Comparison of ENCODE assay signal across 16 cellular contexts in genomic region chr7:150784954-150785353, GRCh38. TPM values are rescaled to one million over a fixed set of nuclear protein-coding genes. Genes with fewer than 3 reads are reported as not detected.
DNase-seq lines count a peak whose midpoint lies in the region; FAIRE-seq and TF ChIP-seq lines count a peak whose summit lies in the region.
"Had no signal": no experiment of that assay in that cellular context is flagged by ENCODE, and none has a peak within 500 bp of the region (broad histone marks: within the 10 kb centered on the region; RNA-seq: fewer than 3 reads in every experiment).

No MANE protein-coding gene starts in this region.

- CTCF ChIA-PET in activated naive CD4-positive, alpha-beta T cell treated with anti-CD3 and anti-CD28 coated beads for 36 hours (lab: Charles Lee): no interaction called here
- CTCF ChIA-PET in GM10248 (lab: Yijun Ruan, JAX): no interaction called here

- no peaks in the 10 kb centered on the region for H3K36me3 Mint-ChIP-seq in activated naive CD4-positive, alpha-beta T cell treated with anti-CD3 and anti-CD28 coated beads for 36 hours (ENCODE audit: low read depth)

- no peak overlapping the region for H3K4me3 Mint-ChIP-seq in activated naive CD4-positive, alpha-beta T cell treated with anti-CD3 and anti-CD28 coated beads for 36 hours

- POLR2A ChIA-PET in GM10248 (lab: Yijun Ruan, JAX): no interaction called here

- H3K27ac ChIP-seq in adipose tissue (ENCODE audit: low read depth, low read length): peak overlapping the region; percentile 46
- peak overlapping the region; percentile 71 to 90 for H3K27ac ChIP-seq in kidney (ENCODE audit: low read depth in 2 of 2, low read length in 2 of 2)

- 45 to 81% (median 50%) methylated on average over 4 of the region's 4 CpGs for WGBS in adipose tissue, 3 donors

- H3K27ac Mint-ChIP-seq in activated naive CD4-positive, alpha-beta T cell treated with anti-CD3 and anti-CD28 coated beads for 36 hours: no peak overlapping the region

- no peak overlapping the region for H3K4me3 ChIP-seq in kidney (ENCODE audit: low read length in 2 of 2)
- H3K4me3 ChIP-seq: body of pancreas had no signal

- no peak for TF ChIP-seq CTCF in kidney (IDR thresholded peaks at IDR 0.05; ENCODE audit: borderline replicate concordance, extremely low read depth, insufficient read depth)
- TF ChIP-seq CTCF in GM10248 (IDR thresholded peaks at IDR 0.05; ENCODE audit: control extremely low read depth, extremely low read depth, low read depth, missing control alignments): no peak

- H3K4me1 ChIP-seq in kidney (ENCODE audit: control insufficient read depth in 1 of 2, insufficient read depth in 1 of 2, low read depth in 1 of 2, low read length in 2 of 2): peaks cover 11 to 19% of the 10 kb centered on the region in 2 donors

- intact Hi-C loops in kidney (cut with DNase I): no loop called here
- intact Hi-C loops in activated naive CD4-positive, alpha-beta T cell treated with anti-CD3 and anti-CD28 coated beads for 36 hours (cut with micrococcal nuclease): no loop called here

- peaks cover 9% of the 10 kb centered on the region for H3K4me1 Mint-ChIP-seq in activated naive CD4-positive, alpha-beta T cell treated with anti-CD3 and anti-CD28 coated beads for 36 hours (ENCODE audit: low read depth)

- H3K36me3 ChIP-seq in kidney (ENCODE audit: control insufficient read depth in 1 of 2, insufficient read depth in 2 of 2, low read length in 2 of 2): no peaks in the 10 kb centered on the region

- no peak for FAIRE-seq in kidney (lab: Jason Lieb, UNC)
- FAIRE-seq: keratinocyte had no signal

- H3K27me3 Mint-ChIP-seq in activated naive CD4-positive, alpha-beta T cell treated with anti-CD3 and anti-CD28 coated beads for 36 hours (ENCODE audit: low read depth): peaks cover 3% of the 10 kb centered on the region

- no peaks in the 10 kb centered on the region for H3K9me3 Mint-ChIP-seq in activated naive CD4-positive, alpha-beta T cell treated with anti-CD3 and anti-CD28 coated beads for 36 hours

- no peaks in the 10 kb centered on the region for H3K9me3 ChIP-seq in kidney (ENCODE audit: control insufficient read depth in 1 of 2, low read length in 2 of 2)
- H3K9me3 ChIP-seq: body of pancreas had no signal

- DNase-seq in Ammon's horn (ENCODE audit: low spot score) (peak; percentile 8), kidney (no peak), renal cortical epithelial cell (ENCODE audit: low read depth) (peak; percentile 61), NCI-H774 (lab: John Stamatoyannopoulos, UW) (no peak), NCI-H2081 (lab: John Stamatoyannopoulos, UW) (no peak), GM10248 (ENCODE audit: extremely low spot score) (no peak)
- DNase-seq in activated naive CD4-positive, alpha-beta T cell treated with anti-CD3 and anti-CD28 coated beads for 36 hours: no peak
- DNase-seq: activated effector memory CD4-positive, alpha-beta T cell treated with Interleukin-2 at 50 U/mL for 16 hours; DMS 273 treated with DMSO at 0.1 percent for 48 hours; effector memory CD4-positive, alpha-beta T cell; NK-92 treated with Interleukin-12 subunit alpha and Interleukin-12 subunit beta, amount 100 ng/mL, for 24 hours had no signal

- no peak overlapping the region for H3K9ac ChIP-seq in kidney (ENCODE audit: low read length in 2 of 2)

RNA-seq across cellular contexts. Expression of gene TMEM176B, which starts 15.2 kb away (rescaled TPM):
- polyA plus RNA-seq in adipose tissue (10 to 100 TPM in 2 of 3 donors, 1 to 10 TPM in 1; 9.1 to 56.5 (median 43.7) TPM), kidney (ENCODE audit: insufficient read depth, low read depth, low replicate concordance) (542 TPM)
- total RNA-seq in kidney (345 TPM), renal cortical epithelial cell (0.75 and 1.0 TPM in 2 replicates)
- not detected for total RNA-seq in activated naive CD4-positive, alpha-beta T cell treated with anti-CD3 and anti-CD28 coated beads for 36 hours
- polyA plus RNA-seq: keratinocyte had no signal

RNA-seq across cellular contexts. Expression of gene TMEM176A, which starts 15.6 kb away (rescaled TPM):
- polyA plus RNA-seq in adipose tissue: 10 to 100 TPM in 2 of 3 donors, 1 to 10 TPM in 1; 5.8 to 60.4 (median 36.7) TPM
- total RNA-seq in kidney: 288 TPM
- polyA plus RNA-seq in kidney (ENCODE audit: insufficient read depth, low read depth, low replicate concordance): 513 TPM
- total RNA-seq in renal cortical epithelial cell: 0.35 TPM in 1 of 2 replicates, not detected in the other
- total RNA-seq in activated naive CD4-positive, alpha-beta T cell treated with anti-CD3 and anti-CD28 coated beads for 36 hours: not detected
- total RNA-seq: SK-MEL-5 had no signal
- polyA plus RNA-seq: keratinocyte, neural cell had no signal

RNA-seq across cellular contexts. Expression of gene GIMAP5, which starts 47.7 kb away (rescaled TPM):
- polyA plus RNA-seq in adipose tissue (10 to 100 TPM in 2 of 3 donors, 1 to 10 TPM in 1; 7.2 to 42.8 (median 40.2) TPM), kidney (ENCODE audit: insufficient read depth, low read depth, low replicate concordance) (21.2 TPM)
- total RNA-seq in kidney (30.0 TPM), renal cortical epithelial cell (0.20 and 0.35 TPM in 2 replicates)
- 10 to 100 TPM; 32.1 to 32.3 TPM for total RNA-seq in activated naive CD4-positive, alpha-beta T cell treated with anti-CD3 and anti-CD28 coated beads for 36 hours
- polyA plus RNA-seq: keratinocyte, neural cell had no signal

Comparison
In these comparisons a context has a peak if more than half of its experiments do, and no peak if none do; other contexts are left out.
1. DNase-seq: peak in Ammon's horn (single experiment) and renal cortical epithelial cell (single experiment); none in kidney (single experiment), activated naive CD4-positive, alpha-beta T cell treated with anti-CD3 and anti-CD28 coated beads for 36 hours (single experiment), NCI-H774 (single experiment), NCI-H2081 (0 of 2) and GM10248 (single experiment).
2. RNA of gene TMEM176B, which starts 15.2 kb away (total RNA-seq): 345 TPM in kidney (single experiment); 0.75 to 1.0 TPM in renal cortical epithelial cell and not detected in activated naive CD4-positive, alpha-beta T cell treated with anti-CD3 and anti-CD28 coated beads for 36 hours; every median in the first group is over 100 times any median in the second.
3. RNA of gene TMEM176A, which starts 15.6 kb away (total RNA-seq): 288 TPM in kidney (single experiment); 0.35 TPM in renal cortical epithelial cell and not detected in activated naive CD4-positive, alpha-beta T cell treated with anti-CD3 and anti-CD28 coated beads for 36 hours; every median in the first group is over 100 times any median in the second.
4. RNA of gene GIMAP5, which starts 47.7 kb away (total RNA-seq): 32.1 to 32.3 TPM in activated naive CD4-positive, alpha-beta T cell treated with anti-CD3 and anti-CD28 coated beads for 36 hours and 30.0 TPM in kidney (single experiment); 0.20 to 0.35 TPM in renal cortical epithelial cell; every median in the first group is over 10 times any median in the second.